ENCODE assay signal across 12 cellular contexts in genomic region chr10:100132427-100132826, GRCh38. TPM values are rescaled to one million over a fixed set of nuclear protein-coding genes. Genes with fewer than 3 reads are reported as not detected.
"Had no signal": no experiment of that assay in that cellular context is flagged by ENCODE, and none has a peak within 500 bp of the region (broad histone marks: within the 10 kb centered on the region; RNA-seq: fewer than 3 reads in every experiment).

No MANE protein-coding gene starts in this region.

- H3K4me2 ChIP-seq: GM23338 had no signal

- H3K27ac ChIP-seq: GM23248 had no signal

- FAIRE-seq: H1, H54 had no signal

- H3K9ac ChIP-seq: GM23248 had no signal

- H3K36me3 ChIP-seq: HAP-1 had no signal

- ATAC-seq: GM23338, HCT116 had no signal

- H2AFZ ChIP-seq: GM23248, GM23338 had no signal

- H3K4me1 ChIP-seq: HAP-1 had no signal

- DNase-seq: GM23248, GOT3, H7, H9, HCEC 1CT, HFFc6 had no signal

- H3K4me3 ChIP-seq: GM23248, GM23338, HAP-1 had no signal

- H3K9me3 ChIP-seq: HAP-1 had no signal

RNA-seq across cellular contexts. Expression of gene CPN1, which starts 50.8 kb away (rescaled TPM):
- total RNA-seq: GM23248, GM23338, H4, H7, H9, HFFc6 had no signal
- polyA plus RNA-seq: GM23248 had no signal
